ENCODE assay signal across 1 cellular context in the genomic region with DNA sequence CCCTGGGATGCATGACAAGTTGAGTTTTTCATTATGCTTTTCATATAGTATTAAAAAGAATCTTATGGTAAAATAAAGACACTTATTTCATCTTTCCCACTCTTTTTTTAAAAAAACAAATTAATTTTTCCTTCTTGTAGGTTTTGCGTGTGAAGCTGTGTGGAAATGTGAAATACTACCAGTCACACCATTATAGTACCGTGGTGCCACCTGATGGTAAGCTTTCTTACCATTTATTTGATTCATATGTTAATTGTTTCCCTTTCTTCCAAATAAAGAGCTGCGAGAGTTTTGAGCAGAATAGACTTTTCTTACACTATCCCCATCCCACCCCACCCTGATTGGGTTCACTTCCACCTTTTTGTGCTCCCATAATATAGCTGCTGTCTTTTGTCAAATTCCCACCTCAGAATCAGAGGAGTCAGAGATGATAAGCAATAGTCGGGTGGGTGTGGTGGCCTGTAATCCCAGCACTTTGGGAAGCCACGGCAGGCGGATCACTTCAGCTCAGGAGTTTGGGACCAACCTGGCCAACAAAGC.
TF ChIP-seq lines count a peak whose summit lies in the region.

No MANE protein-coding gene starts in this region.

TF ChIP-seq in endothelial cell of umbilical vein, 7 proteins besides CTCF, POLR2A, EP300 and RAD21 (continued from another document):
- no peak for TF ChIP-seq MYC (IDR thresholded peaks at IDR 0.05; ENCODE audit: low read depth, low read length)
